Comparison of ENCODE assay signal across 8 cellular contexts in genomic region chr11:9314291-9315077, GRCh38. TPM values are rescaled to one million over a fixed set of nuclear protein-coding genes. Genes with fewer than 3 reads are reported as not detected.
DNase-seq lines count a peak whose midpoint lies in the region; ATAC-seq, FAIRE-seq and TF ChIP-seq lines count a peak whose summit lies in the region.

Gene TMEM41B, minus strand, starts transcription at chr11:9314593. Its CDS starts 152 bp downstream, at chr11:9314441.

- H3K4me3 Mint-ChIP-seq in T-helper 1 cell treated with Interleukin-12 subunit alpha and Interleukin-12 subunit beta and Interleukin-4 antibody, amounts not matched to agents 30 μg/mL and 1 μg/mL, for 36 hours, result peak within 1 kb of the TSS; percentile 99

- peak within 1 kb of the TSS; percentile 97 for H3K27ac Mint-ChIP-seq in T-helper 1 cell treated with Interleukin-12 subunit alpha and Interleukin-12 subunit beta and Interleukin-4 antibody, amounts not matched to agents 30 μg/mL and 1 μg/mL, for 36 hours

- peak within 1 kb of the TSS; percentile 97 for H3K4me3 ChIP-seq in psoas muscle

- peak; percentile 99 for DNase-seq in GM13977 (ENCODE audit: low spot score)
- peak; percentile 96 for DNase-seq in NCI-H1694 (lab: John Stamatoyannopoulos, UW)
- DNase-seq in amygdala (lab: John Stamatoyannopoulos, UW), result peak; percentile 72 to 99 (median 96)
- peak; percentile 99 for DNase-seq in left ventricle myocardium superior
- DNase-seq in psoas muscle, result peak; percentile 99
- peak; percentile 100 for DNase-seq in urothelium cell line (ENCODE audit: low spot score)

- in situ Hi-C loops in GM13977 (cut with MboI; ENCODE audit: low pct_unique_long_range_greater_than_20kb, low sequenced_read_pairs, unreplicated experiment), result no loop called here

- intact Hi-C loops in left ventricle myocardium superior (cut with micrococcal nuclease) (no loop called here), psoas muscle (cut with DNase I) (loop anchor here (1.0 to 5.0 kb wide), 4 partner anchors 47 to 70 kb away; partner anchors contain the start of genes DENND5A (in 2 of the 2) and IPO7 (in 1 of the 2))

- peak within 1 kb of the TSS; percentile 87 for H3K27ac ChIP-seq in psoas muscle

- H3K27me3 Mint-ChIP-seq in T-helper 1 cell treated with Interleukin-12 subunit alpha and Interleukin-12 subunit beta and Interleukin-4 antibody, amounts not matched to agents 30 μg/mL and 1 μg/mL, for 36 hours (ENCODE audit: low read depth), result peaks cover 26% of the 10 kb centered on the region

- peaks cover 16% of the 10 kb centered on the region for H3K36me3 Mint-ChIP-seq in T-helper 1 cell treated with Interleukin-12 subunit alpha and Interleukin-12 subunit beta and Interleukin-4 antibody, amounts not matched to agents 30 μg/mL and 1 μg/mL, for 36 hours (ENCODE audit: low read depth)

- no peaks in the 10 kb centered on the region for H3K27me3 ChIP-seq in psoas muscle (ENCODE audit: insufficient read depth in 3 of 3, low read length in 2 of 3)

- TF ChIP-seq CTCF in GM13977 (IDR thresholded peaks at IDR 0.05; ENCODE audit: extremely low read depth, insufficient read depth, missing control alignments), result no peak
- no peak for TF ChIP-seq CTCF in psoas muscle (IDR thresholded peaks at IDR 0.05)

- peak; percentile 95 for ATAC-seq in HG02884 (IDR thresholded peaks at IDR 0.05; ENCODE audit: unreplicated experiment)
- ATAC-seq in left ventricle myocardium superior, result peak; percentile 99
- peak; percentile 98 for ATAC-seq in psoas muscle

- no peaks in the 10 kb centered on the region for H3K9me3 Mint-ChIP-seq in T-helper 1 cell treated with Interleukin-12 subunit alpha and Interleukin-12 subunit beta and Interleukin-4 antibody, amounts not matched to agents 30 μg/mL and 1 μg/mL, for 36 hours

- no peak for FAIRE-seq in urothelium cell line (lab: Jason Lieb, UNC)

- 1% methylated on average over 43 to 71 of the region's 71 CpGs for WGBS in psoas muscle, 3 donors

- H3K4me1 Mint-ChIP-seq in T-helper 1 cell treated with Interleukin-12 subunit alpha and Interleukin-12 subunit beta and Interleukin-4 antibody, amounts not matched to agents 30 μg/mL and 1 μg/mL, for 36 hours (ENCODE audit: low read depth), result peaks cover 23% of the 10 kb centered on the region

- no peaks in the 10 kb centered on the region for H3K9me3 ChIP-seq in psoas muscle

- H3K4me1 ChIP-seq in psoas muscle, result peaks cover 8% of the 10 kb centered on the region

- peaks cover 0 to 3% of the 10 kb centered on the region in 2 donors for H3K36me3 ChIP-seq in psoas muscle (ENCODE audit: insufficient read depth in 1 of 2, low read depth in 1 of 2)

RNA-seq across cellular contexts. Expression of gene TMEM41B, which starts in this region (rescaled TPM):
- total RNA-seq in left ventricle myocardium superior (25.5 TPM), psoas muscle (10 to 100 TPM; 12.2 to 14.6 (median 13.8) TPM)
- polyA plus RNA-seq in psoas muscle, result 10 to 100 TPM in 2 of 3 donors, 1 to 10 TPM in 1; 5.7 to 62.6 (median 18.7) TPM

Comparison
In these comparisons a context has a peak if more than half of its experiments do, and no peak if none do; other contexts are left out.
1. Peak in every context shown above with its lines: DNase-seq, ATAC-seq, H3K4me3 ChIP-seq and H3K27ac ChIP-seq.